In genomic region chr18:26656944-26657536, GRCh38 we compare ENCODE assay signal across 9 cellular contexts.
A peak's percentile ranks its signal among the peaks of the same experiment; 100 is the strongest.
DNase-seq lines count a peak whose midpoint lies in the region; ATAC-seq, FAIRE-seq and TF ChIP-seq lines count a peak whose summit lies in the region.
"Had no signal": no experiment of that assay in that cellular context is flagged by ENCODE, and none has a peak within 500 bp of the region (broad histone marks: within the 10 kb centered on the region; RNA-seq: fewer than 3 reads in every experiment).

No MANE protein-coding gene starts in this region.

- H3K27ac ChIP-seq in HepG2 (ENCODE audit: extremely low read length, insufficient read depth, low read length), result no peak overlapping the region

- H3K4me1 Mint-ChIP-seq in stimulated activated naive CD8-positive, alpha-beta T cell treated with anti-CD3 and anti-CD28 coated beads, Interleukin-15, Interleukin-2, amounts not matched to agents 100 ng/mL and 50 ng/mL, for 24 hours (ENCODE audit: low read depth), result peaks cover 15% of the 10 kb centered on the region

- no TSS peak for BruUV-seq in HepG2 (replicated peaks; lab: Mats Ljungman, UMichigan)

- peak overlapping the region; percentile 25 to 79 (median 67) for H3K4me3 ChIP-seq in HepG2 (replicated peaks in 1 of 3; ENCODE audit: insufficient read depth in 1 of 3, low read depth in 2 of 3, low read length in 3 of 3)

- DNase-seq in DMS153 (lab: John Stamatoyannopoulos, UW) (peak; percentile 52), KBM-7 (peak; percentile 48), SK-MEL-5 (ENCODE audit: low read depth, low spot score) (peak; percentile 57), dermis microvascular lymphatic vessel endothelial cell (ENCODE audit: low read depth in 2 of 2) (peak; percentile 18 to 64), HepG2 (ENCODE audit: low spot score) (peak; percentile 6), NCI-H446 treated with DMSO at 0.1 percent for 48 hours (lab: John Stamatoyannopoulos, UW) (no peak)

- H3K36me3 ChIP-seq in HepG2 (replicated peaks in 1 of 2; ENCODE audit: control insufficient read depth in 1 of 2, insufficient read depth in 2 of 2, low read length in 2 of 2), result no peaks in the 10 kb centered on the region

- CTCF ChIA-PET in HepG2 (lab: Yijun Ruan, JAX; ENCODE audit: low intra/inter-chr PET ratio, low total read pairs), result no interaction called here

- TF ChIP-seq CTCF in HepG2 (CRISPR knock-in tag; IDR thresholded peaks at IDR 0.05), result 0 out of 2 replicates have a peak, but pooled peaks have one; percentile 17

- POLR2A ChIA-PET in HepG2 (lab: Yijun Ruan, JAX), result no interaction called here

- TF ChIP-seq RAD21 in HepG2 (CRISPR knock-in tag; IDR thresholded peaks at IDR 0.05), result peak; percentile 29; the same call in 1 of the 2 replicates

- peaks cover 80% of the 10 kb centered on the region for H3K27me3 Mint-ChIP-seq in stimulated activated naive CD8-positive, alpha-beta T cell treated with anti-CD3 and anti-CD28 coated beads, Interleukin-15, Interleukin-2, amounts not matched to agents 100 ng/mL and 50 ng/mL, for 24 hours

- TF ChIP-seq EP300 in HepG2 (IDR thresholded peaks at IDR 0.05; ENCODE audit: low read depth in 2 of 2, low read length in 2 of 2) (no peak), HepG2 (CRISPR knock-in tag; IDR thresholded peaks at IDR 0.05; ENCODE audit: borderline replicate concordance) (no peak)

- no peaks in the 10 kb centered on the region for H4K20me1 ChIP-seq in HepG2 (ENCODE audit: insufficient read depth, low read length)

- no peaks in the 10 kb centered on the region for H3K9me3 ChIP-seq in HepG2 (ENCODE audit: low read length)

- H3K4me3 Mint-ChIP-seq in stimulated activated naive CD8-positive, alpha-beta T cell treated with anti-CD3 and anti-CD28 coated beads, Interleukin-15, Interleukin-2, amounts not matched to agents 100 ng/mL and 50 ng/mL, for 24 hours, result peak overlapping the region; percentile 79

- intact Hi-C loops in HepG2 (cut with micrococcal nuclease; ENCODE audit: unreplicated experiment), result no loop called here

- 1% methylated on average over 5 of the region's 52 CpGs for WGBS in HepG2 (ENCODE audit: low lambda C conversion rate)

- peak overlapping the region; percentile 69 for H3K4me2 ChIP-seq in HepG2 (ENCODE audit: low read depth, low read length)

- H3K9ac ChIP-seq in HepG2 (ENCODE audit: insufficient read depth, low read depth, low read length), result peak overlapping the region; percentile 31; the same call in 1 of the 2 replicates

- H3K36me3 Mint-ChIP-seq in stimulated activated naive CD8-positive, alpha-beta T cell treated with anti-CD3 and anti-CD28 coated beads, Interleukin-15, Interleukin-2, amounts not matched to agents 100 ng/mL and 50 ng/mL, for 24 hours (ENCODE audit: low read depth), result no peaks in the 10 kb centered on the region

- no peaks in the 10 kb centered on the region for H3K79me2 ChIP-seq in HepG2 (ENCODE audit: insufficient read depth, low read length)

- TF ChIP-seq POLR2A in HepG2 (IDR thresholded peaks at IDR 0.05; ENCODE audit: insufficient read depth in 1 of 2, low read depth in 2 of 2, low read length in 2 of 2), result no peak

- peaks cover 9% of the 10 kb centered on the region; the same call in 1 of the 2 replicates for H3K4me1 ChIP-seq in HepG2 (ENCODE audit: insufficient read depth, low read length)

- no peak overlapping the region for H2AFZ ChIP-seq in HepG2 (ENCODE audit: low read length)

- peaks cover 3 to 54% of the 10 kb centered on the region in 2 experiments; a peak in 4 of 5 replicates for H3K27me3 ChIP-seq in HepG2 (ENCODE audit: control insufficient read depth in 1 of 2, insufficient read depth in 2 of 2, low read length in 2 of 2)

- ATAC-seq in GM19463 (IDR thresholded peaks at IDR 0.05; ENCODE audit: unreplicated experiment), result peak; percentile 55
- ATAC-seq in HepG2, result peak; percentile 92

- in situ Hi-C loops in KBM-7 (cut with MboI; ENCODE audit: low pct_unique_long_range_greater_than_20kb, low sequenced_read_pairs) (no loop called here), SK-MEL-5 (cut with HindIII; ENCODE audit: low pct_unique_long_range_greater_than_20kb, low sequenced_read_pairs) (no loop called here), HepG2 (cut with HindIII; ENCODE audit: extremely low pct_ligation_motif_present, low pct_unique_long_range_greater_than_20kb) (no loop called here)

- H3K9me3 Mint-ChIP-seq in stimulated activated naive CD8-positive, alpha-beta T cell treated with anti-CD3 and anti-CD28 coated beads, Interleukin-15, Interleukin-2, amounts not matched to agents 100 ng/mL and 50 ng/mL, for 24 hours, result no peaks in the 10 kb centered on the region

- no peak overlapping the region for H3K27ac Mint-ChIP-seq in stimulated activated naive CD8-positive, alpha-beta T cell treated with anti-CD3 and anti-CD28 coated beads, Interleukin-15, Interleukin-2, amounts not matched to agents 100 ng/mL and 50 ng/mL, for 24 hours

- no peak for FAIRE-seq in HepG2 (lab: Jason Lieb, UNC)
- FAIRE-seq: colon had no signal

TF ChIP-seq in HepG2, 621 proteins besides CTCF, POLR2A, EP300 and RAD21 (continues in another document):
- TF ChIP-seq ZFP91 (CRISPR knock-in tag; IDR thresholded peaks at IDR 0.05; ENCODE audit: borderline replicate concordance) (peak; percentile 40; the same call in 1 of the 2 replicates), MYPOP (CRISPR knock-in tag; IDR thresholded peaks at IDR 0.05) (no peak), MEIS2 (CRISPR knock-in tag; IDR thresholded peaks at IDR 0.05) (0 out of 2 replicates have a peak, but pooled peaks have one; percentile 18), GABPB1 (CRISPR knock-in tag; IDR thresholded peaks at IDR 0.05) (peak; percentile 57; the same call in 1 of the 2 replicates), PLRG1 (conservative IDR thresholded peaks at IDR 0.05) (no peak), NFE2L1 (CRISPR knock-in tag; IDR thresholded peaks at IDR 0.05; ENCODE audit: borderline replicate concordance) (no peak), GABPA (IDR thresholded peaks at IDR 0.05; ENCODE audit: low read depth, low read length) (0 out of 2 replicates have a peak, but pooled peaks have one; percentile 29), GABPA (CRISPR knock-in tag; IDR thresholded peaks at IDR 0.05; ENCODE audit: low read depth) (no peak), ZNF34 (CRISPR knock-in tag; IDR thresholded peaks at IDR 0.05; ENCODE audit: borderline replicate concordance) (no peak), ZNF264 (CRISPR knock-in tag; IDR thresholded peaks at IDR 0.05) (no peak), TFDP1 (CRISPR knock-in tag; IDR thresholded peaks at IDR 0.05; ENCODE audit: borderline replicate concordance) (no peak), RNF2 (conservative IDR thresholded peaks at IDR 0.05; ENCODE audit: low read depth) (0 out of 2 replicates have a peak, but pooled peaks have one; percentile 22), GATAD2A (CRISPR knock-in tag; IDR thresholded peaks at IDR 0.05) (no peak), ZNF557 (CRISPR knock-in tag; IDR thresholded peaks at IDR 0.05) (no peak)
